In genomic region chr6:31877651-31878161, GRCh38 we compare ENCODE assay signal across 1 cellular context.
TF ChIP-seq lines count a peak whose summit lies in the region.

No MANE protein-coding gene starts in this region.

TF ChIP-seq in SK-N-SH treated with all-trans-retinoic acid at 6 μM for 48 hours, 23 proteins besides CTCF, POLR2A, EP300 and RAD21:
- no peak for TF ChIP-seq ZFP30 (CRISPR knock-in tag; IDR thresholded peaks at IDR 0.05)
- TF ChIP-seq ZNF70 (CRISPR knock-in tag; IDR thresholded peaks at IDR 0.05), result no peak
- TF ChIP-seq PPARA (CRISPR knock-in tag; IDR thresholded peaks at IDR 0.05; ENCODE audit: borderline replicate concordance), result no peak
- no peak for TF ChIP-seq ISL1 (CRISPR knock-in tag; IDR thresholded peaks at IDR 0.05)
- no peak for TF ChIP-seq ARNTL (CRISPR knock-in tag; IDR thresholded peaks at IDR 0.05; ENCODE audit: borderline replicate concordance, low read depth)
- no peak for TF ChIP-seq CSRNP3 (CRISPR knock-in tag; IDR thresholded peaks at IDR 0.05)
- TF ChIP-seq OSR1 (CRISPR knock-in tag; IDR thresholded peaks at IDR 0.05), result no peak
- no peak for TF ChIP-seq CREB5 (CRISPR knock-in tag; IDR thresholded peaks at IDR 0.05; ENCODE audit: low read depth)
- no peak for TF ChIP-seq POU6F1 (CRISPR knock-in tag; IDR thresholded peaks at IDR 0.05; ENCODE audit: borderline replicate concordance, low read depth)
- no peak for TF ChIP-seq ZFP3 (CRISPR knock-in tag; IDR thresholded peaks at IDR 0.05)
- no peak for TF ChIP-seq GLIS3 (CRISPR knock-in tag; IDR thresholded peaks at IDR 0.05)
- TF ChIP-seq TOX (CRISPR knock-in tag; IDR thresholded peaks at IDR 0.05; ENCODE audit: borderline replicate concordance), result no peak
- no peak for TF ChIP-seq ESRRG (CRISPR knock-in tag; IDR thresholded peaks at IDR 0.05)
- no peak for TF ChIP-seq RARB (CRISPR knock-in tag; IDR thresholded peaks at IDR 0.05)
- TF ChIP-seq CSDC2 (CRISPR knock-in tag; IDR thresholded peaks at IDR 0.05), result no peak
- no peak for TF ChIP-seq SNAI2 (CRISPR knock-in tag; IDR thresholded peaks at IDR 0.05)
- TF ChIP-seq ZC3H10 (CRISPR knock-in tag; IDR thresholded peaks at IDR 0.05), result no peak
- no peak for TF ChIP-seq ZNF8 (CRISPR knock-in tag; IDR thresholded peaks at IDR 0.05)
- TF ChIP-seq TCF4 (CRISPR knock-in tag; IDR thresholded peaks at IDR 0.05; ENCODE audit: borderline replicate concordance), result no peak
